ENCODE assay signal across 22 cellular contexts in genomic region chr5:29853711-29854110, GRCh38.
DNase-seq lines count a peak whose midpoint lies in the region; ATAC-seq and TF ChIP-seq lines count a peak whose summit lies in the region.
"Had no signal": no experiment of that assay in that cellular context is flagged by ENCODE, and none has a peak within 500 bp of the region (broad histone marks: within the 10 kb centered on the region; RNA-seq: fewer than 3 reads in every experiment).

No MANE protein-coding gene starts in this region.

- H3K4me3 ChIP-seq in LNCaP clone FGC (ENCODE audit: low read depth, low read length): no peak overlapping the region
- H3K4me3 ChIP-seq in SK-N-SH (ENCODE audit: low read depth in 2 of 2, low read length in 1 of 2): no peak overlapping the region
- H3K4me3 ChIP-seq: GM12878, K562 had no signal

- intact Hi-C loops in Right ventricle myocardium superior (cut with DNase I): no loop called here

- no peaks in the 10 kb centered on the region for H4K20me1 ChIP-seq in SK-N-SH (ENCODE audit: insufficient read depth)

- TF ChIP-seq CTCF in LNCaP clone FGC (IDR thresholded peaks at IDR 0.05; ENCODE audit: control insufficient read depth, extremely low read depth, insufficient read depth) (no peak), SK-N-SH (IDR thresholded peaks at IDR 0.05) (no peak)

- ATAC-seq in Right ventricle myocardium superior (ENCODE audit: poor library complexity): no peak
- ATAC-seq: GM12878, K562, Right ventricle myocardium inferior, SK-N-SH treated with all-trans-retinoic acid at 6 μM for 48 hours had no signal

- no peak for TF ChIP-seq RAD21 in SK-N-SH (IDR thresholded peaks at IDR 0.05; ENCODE audit: low read length)

- H3K79me2 ChIP-seq in SK-N-SH (ENCODE audit: insufficient read depth): no peaks in the 10 kb centered on the region

- H3K4me1 ChIP-seq in SK-N-SH (ENCODE audit: control insufficient read depth in 1 of 2, insufficient read depth in 2 of 2, low read depth in 1 of 2, low read length in 1 of 2): no peaks in the 10 kb centered on the region

- 0% methylated on average over 1 of the region's 1 CpG for WGBS in SK-N-SH (ENCODE audit: low lambda C conversion rate)

- H3K4me2 ChIP-seq in SK-N-SH: no peak overlapping the region

- no peaks in the 10 kb centered on the region for H3K36me3 ChIP-seq in SK-N-SH (replicated peaks in 1 of 2; ENCODE audit: control insufficient read depth in 1 of 2, insufficient read depth in 2 of 2, low read length in 1 of 2)

- H2AFZ ChIP-seq in SK-N-SH (ENCODE audit: low read depth): no peak overlapping the region

- no peaks in the 10 kb centered on the region for H3K9me3 ChIP-seq in SK-N-SH

- TF ChIP-seq EP300 in SK-N-SH (IDR thresholded peaks at IDR 0.05; ENCODE audit: borderline replicate concordance in 1 of 2, low read depth in 1 of 2, low read length in 1 of 2): no peak

- no peak overlapping the region for H3K27ac ChIP-seq in SK-N-SH (ENCODE audit: low read depth in 2 of 2, low read length in 1 of 2)
- H3K27ac ChIP-seq: C4-2B had no signal

- H3K9ac ChIP-seq in SK-N-SH: no peak overlapping the region

- DNase-seq in NCI-H82 (lab: John Stamatoyannopoulos, UW): peak; percentile 2
- DNase-seq in NCI-H82 treated with DMSO at 0.1 percent for 48 hours (lab: John Stamatoyannopoulos, UW; ENCODE audit: unreplicated experiment): no peak
- peak; percentile 25 for DNase-seq in LNCaP clone FGC (ENCODE audit: low read depth)
- peak; percentile 76 for DNase-seq in NCI-H748 (lab: John Stamatoyannopoulos, UW; ENCODE audit: unreplicated experiment)
- peak; percentile 18 for DNase-seq in left kidney (ENCODE audit: low read depth, low spot score)
- no peak for DNase-seq in 8988T
- DNase-seq in SK-N-SH: no peak
- no peak for DNase-seq in Right ventricle myocardium superior
- DNase-seq: DND-41, H9, HFFc6, NCI-H1092, NCI-H146, NCI-H2029, NCI-H2171 treated with DMSO at 0.1 percent for 48 hours, NCI-H526 treated with DMSO at 0.1 percent for 48 hours, OCI-M1 had no signal

- no peaks in the 10 kb centered on the region for H3K9me2 ChIP-seq in SK-N-SH

- no peaks in the 10 kb centered on the region for H3F3A ChIP-seq in SK-N-SH (replicated peaks; ENCODE audit: insufficient read depth)

- H3K27me3 ChIP-seq in SK-N-SH (ENCODE audit: insufficient read depth): no peaks in the 10 kb centered on the region

- CTCF ChIA-PET in SK-N-SH (lab: Yijun Ruan, JAX): no interaction called here

- POLR2A ChIA-PET in SK-N-SH (lab: Yijun Ruan, JAX): no interaction called here

TF ChIP-seq in SK-N-SH, 30 proteins besides CTCF, POLR2A, EP300 and RAD21:
- TF ChIP-seq MXI1 (IDR thresholded peaks at IDR 0.05; ENCODE audit: low read depth, low read length) (no peak), FOXM1 (IDR thresholded peaks at IDR 0.05; ENCODE audit: low read depth) (no peak)
TF ChIP-seq in SK-N-SH: peak in this region for 0.

Comparison
In these comparisons a context has a peak if more than half of its experiments do, and no peak if none do; other contexts are left out.
1. DNase-seq: peak in NCI-H82 (single experiment), LNCaP clone FGC (single experiment), NCI-H748 (single experiment) and left kidney (single experiment); none in NCI-H82 treated with DMSO at 0.1 percent for 48 hours (single experiment), 8988T (single experiment), SK-N-SH (single experiment) and Right ventricle myocardium superior (single experiment).